In the genomic region with DNA sequence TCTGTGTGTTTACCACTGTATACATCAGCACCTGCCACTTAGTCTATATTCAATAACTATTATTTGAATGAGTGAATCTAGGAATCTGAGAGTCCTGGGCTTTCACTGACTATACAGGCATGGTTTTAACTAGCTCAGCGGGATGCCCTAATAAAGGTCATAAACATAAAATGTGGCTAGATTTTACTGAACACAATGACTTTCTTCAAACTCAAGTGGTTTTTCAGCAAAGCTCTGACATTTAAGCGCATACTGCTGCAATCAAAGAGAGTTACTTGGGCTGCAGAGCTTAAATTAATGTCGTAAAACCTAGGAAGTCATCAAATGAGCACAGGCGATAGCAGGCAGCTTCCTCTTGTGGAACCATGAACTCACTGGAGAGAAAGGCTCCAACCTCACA, we compare ENCODE assay signal across 14 cellular contexts.
"Had no signal": no experiment of that assay in that cellular context is flagged by ENCODE, and none has a peak within 500 bp of the region (broad histone marks: within the 10 kb centered on the region; RNA-seq: fewer than 3 reads in every experiment).

No MANE protein-coding gene starts in this region.

- H3K27ac ChIP-seq: epithelial cell of prostate, neural progenitor cell, pancreas, testis, upper lobe of right lung had no signal

- ATAC-seq: lower lobe of right lung, pancreas, upper lobe of right lung had no signal

- DNase-seq: activated CD4-positive, alpha-beta T cell treated with anti-CD3 and anti-CD28 coated beads for 1 hour; activated CD4-positive, alpha-beta T cell treated with anti-CD3 and anti-CD28 coated beads, Interleukin-2, amount 50 U/mL, for 48 hours; activated naive CD4-positive, alpha-beta T cell treated with Interleukin-2 at 50 U/mL for 16 hours; cortex of kidney; effector memory CD4-positive, alpha-beta T cell; hippocampal formation; lower lobe of right lung; pancreas; stimulated activated CD4-positive, alpha-beta T cell treated with anti-CD3 and anti-CD28 coated beads, Interleukin-4, amount 100 ng/mL, for 24 hours; T1000; testis; upper lobe of right lung had no signal

- H3K4me1 ChIP-seq: neural progenitor cell, pancreas had no signal

- H3K36me3 ChIP-seq: lower lobe of right lung, neural progenitor cell, pancreas, upper lobe of right lung had no signal

- H3K27me3 ChIP-seq: neural progenitor cell, pancreas, testis, upper lobe of right lung had no signal

- H3K9me3 ChIP-seq: lower lobe of right lung, pancreas, testis, upper lobe of right lung had no signal

- H3K4me3 ChIP-seq: lower lobe of right lung, neural progenitor cell, pancreas, testis, upper lobe of right lung had no signal
